In genomic region chr14:53881921-53882320, GRCh38 we compare ENCODE assay signal across 15 cellular contexts.
"Had no signal": no experiment of that assay in that cellular context is flagged by ENCODE, and none has a peak within 500 bp of the region (broad histone marks: within the 10 kb centered on the region; RNA-seq: fewer than 3 reads in every experiment).

No MANE protein-coding gene starts in this region.

- H3K4me3 ChIP-seq: cardiac muscle cell, tibial artery had no signal

- H3K9me3 ChIP-seq: neutrophil, tibial artery had no signal

- H3K36me3 ChIP-seq: cardiac muscle cell, neutrophil, tibial artery, WERI-Rb-1 had no signal

- FAIRE-seq: frontal cortex had no signal

- H3K27ac ChIP-seq: cardiac muscle cell, epithelial cell of prostate, neutrophil, tibial artery, WERI-Rb-1 had no signal

- ATAC-seq: activated T-cell treated with anti-CD3 and anti-CD28 coated beads, Interleukin-2, amount 50 U/mL, for 72 hours; left ventricle myocardium superior; natural killer cell had no signal

- H3K4me1 ChIP-seq: tibial artery had no signal

- H3K27me3 ChIP-seq: cardiac muscle cell, neutrophil, tibial artery had no signal

- DNase-seq: activated CD4-positive, alpha-beta T cell treated with anti-CD3 and anti-CD28 coated beads, Interleukin-2, amount 50 U/mL, for 4 hours; activated effector memory CD4-positive, alpha-beta T cell treated with anti-CD3 and anti-CD28 coated beads, Interleukin-2, amount 50 U/mL, for 16 hours; activated T-cell treated with anti-CD3 and anti-CD28 coated beads, Interleukin-2, amount 50 U/mL, for 72 hours; amniotic stem cell; head of caudate nucleus; left ventricle myocardium superior; natural killer cell; stimulated activated CD4-positive, alpha-beta T cell treated with anti-CD3 and anti-CD28 coated beads, Interleukin-2, amount 100 ng/mL, for 24 hours; stimulated activated naive CD4-positive, alpha-beta T cell treated with Interleukin-2 at 50 U/mL for 16 hours; tibial artery; WERI-Rb-1 had no signal
